In genomic region chr1:94236021-94236491, GRCh38 we compare ENCODE assay signal across 8 cellular contexts. TPM values are rescaled to one million over a fixed set of nuclear protein-coding genes. Genes with fewer than 3 reads are reported as not detected.
DNase-seq lines count a peak whose midpoint lies in the region; ATAC-seq and TF ChIP-seq lines count a peak whose summit lies in the region.

No MANE protein-coding gene starts in this region.

- H3K79me2 ChIP-seq in HCT116 (ENCODE audit: insufficient read depth, low read length): peaks cover 99% of the 10 kb centered on the region

- no peaks in the 10 kb centered on the region for H3K9me3 ChIP-seq in HCT116 (ENCODE audit: control insufficient read depth in 1 of 2, insufficient read depth in 1 of 2, low read depth in 1 of 2, low read length in 2 of 2)
- H3K9me3 ChIP-seq in adipocyte (ENCODE audit: control insufficient read depth, low read length): no peaks in the 10 kb centered on the region
- H3K9me3 ChIP-seq in iPS-18c (ENCODE audit: control insufficient read depth, insufficient read depth, low read length): no peaks in the 10 kb centered on the region

- H3K4me3 ChIP-seq in HCT116 (replicated peaks in 1 of 2; ENCODE audit: low read depth in 1 of 2, low read length in 2 of 2) (peak overlapping the region; percentile 76 to 83), adipocyte (ENCODE audit: low read length) (peak overlapping the region; percentile 90), iPS-18c (ENCODE audit: insufficient read depth, low read depth, low read length) (peak overlapping the region; percentile 83; the same call in 1 of the 2 replicates)

- no peak for TF ChIP-seq RAD21 in HCT116 (IDR thresholded peaks at IDR 0.05; ENCODE audit: low read depth)

- peaks cover 67 to 86% of the 10 kb centered on the region in 2 experiments for H3K4me1 ChIP-seq in HCT116 (ENCODE audit: control insufficient read depth in 1 of 2, insufficient read depth in 2 of 2, low read length in 2 of 2)
- peaks cover 29% of the 10 kb centered on the region for H3K4me1 ChIP-seq in adipocyte (ENCODE audit: control insufficient read depth, insufficient read depth, low read length)

- H2AFZ ChIP-seq in HCT116 (ENCODE audit: low read depth, low read length, poor library complexity, severe bottlenecking): no peak overlapping the region

- H3K9ac ChIP-seq in HCT116 (ENCODE audit: low read length): peak overlapping the region; percentile 81
- peak overlapping the region; percentile 93 for H3K9ac ChIP-seq in adipocyte (ENCODE audit: low read length)

- no peak for TF ChIP-seq POLR2A in HCT116 (IDR thresholded peaks at IDR 0.05; ENCODE audit: borderline replicate concordance, extremely low read depth, insufficient read depth, insufficient read length)

- H3K4me2 ChIP-seq in HCT116 (ENCODE audit: low read length): peak overlapping the region; percentile 88

- intact Hi-C loops in HCT116 (cut with micrococcal nuclease): loop anchor here (5.0 kb wide), 2 partner anchors 189 to 329 kb away; partner anchors contain the start of gene GCLM

- no peak for TF ChIP-seq CTCF in HCT116 (IDR thresholded peaks at IDR 0.05 in 2 of 3, conservative IDR thresholded peaks at IDR 0.05 in 1 of 3; ENCODE audit: borderline replicate concordance in 1 of 3, insufficient read depth in 1 of 3, low read depth in 2 of 3, low read length in 2 of 3)

- no peaks in the 10 kb centered on the region for H3K27me3 ChIP-seq in HCT116 (ENCODE audit: insufficient read depth, low read length)
- no peaks in the 10 kb centered on the region for H3K27me3 ChIP-seq in adipocyte (replicated peaks; ENCODE audit: control insufficient read depth, insufficient read depth, low read length)

- peak overlapping the region; percentile 94 for H3K27ac ChIP-seq in HCT116 (ENCODE audit: low read depth, low read length)

- no peaks in the 10 kb centered on the region for H3K9me2 ChIP-seq in HCT116 (ENCODE audit: insufficient read depth)

- POLR2A ChIA-PET in HCT116 (lab: Charles Lee): interaction anchor here (0.8 to 6.1 kb wide), 9 partner anchors 10 to 168 kb away, joined by 3 to 57 read pairs (median 23); no protein-coding TSS in a partner anchor

- peak overlapping the region; percentile 59 to 74 for H3K4me3 Mint-ChIP-seq in stimulated activated naive CD8-positive, alpha-beta T cell treated with anti-CD3 and anti-CD28 coated beads, Interleukin-15, amount 100 ng/mL, for 72 hours

- no peaks in the 10 kb centered on the region for H3K9me3 Mint-ChIP-seq in stimulated activated naive CD8-positive, alpha-beta T cell treated with anti-CD3 and anti-CD28 coated beads, Interleukin-15, amount 100 ng/mL, for 72 hours

- CTCF ChIA-PET in HCT116 (lab: Charles Lee): no interaction called here

- RAD21 ChIA-PET in HCT116 (lab: Charles Lee; ENCODE audit: low non-redundant PET in 1 of 2, low total read pairs in 2 of 2, uncharacterized antibody in 2 of 2, unreplicated experiment in 2 of 2): no interaction called here

- H3K27me3 Mint-ChIP-seq in stimulated activated naive CD8-positive, alpha-beta T cell treated with anti-CD3 and anti-CD28 coated beads, Interleukin-15, amount 100 ng/mL, for 72 hours: peaks cover 92% of the 10 kb centered on the region

- peaks cover 14% of the 10 kb centered on the region for H3K4me1 Mint-ChIP-seq in stimulated activated naive CD8-positive, alpha-beta T cell treated with anti-CD3 and anti-CD28 coated beads, Interleukin-15, amount 100 ng/mL, for 72 hours

- DNase-seq in HCT116 (ENCODE audit: low read depth, low spot score) (no peak), adipocyte (ENCODE audit: low read depth) (peak; percentile 60), NCI-H2196 (lab: John Stamatoyannopoulos, UW; ENCODE audit: unreplicated experiment) (no peak), occipital lobe (lab: John Stamatoyannopoulos, UW) (no peak)
- DNase-seq in stimulated activated naive CD8-positive, alpha-beta T cell treated with anti-CD3 and anti-CD28 coated beads, Interleukin-15, amount 100 ng/mL, for 72 hours: no peak

- no peak for ATAC-seq in HCT116
- no peak for ATAC-seq in stimulated activated naive CD8-positive, alpha-beta T cell treated with anti-CD3 and anti-CD28 coated beads, Interleukin-15, amount 100 ng/mL, for 72 hours
- ATAC-seq in GM21717 (IDR thresholded peaks at IDR 0.05; ENCODE audit: unreplicated experiment): no peak
- no peak for ATAC-seq in GM18907 (IDR thresholded peaks at IDR 0.05; ENCODE audit: unreplicated experiment)

- H3K27ac Mint-ChIP-seq in stimulated activated naive CD8-positive, alpha-beta T cell treated with anti-CD3 and anti-CD28 coated beads, Interleukin-15, amount 100 ng/mL, for 72 hours: no peak overlapping the region

- H3K36me3 ChIP-seq in HCT116 (ENCODE audit: control insufficient read depth in 1 of 2, insufficient read depth in 2 of 2, low read length in 2 of 2) (peaks cover 3 to 4% of the 10 kb centered on the region in 2 experiments; a peak in 3 of 4 replicates), adipocyte (ENCODE audit: control insufficient read depth, insufficient read depth, low read length, severe bottlenecking) (no peaks in the 10 kb centered on the region)

- H4K20me1 ChIP-seq in HCT116 (ENCODE audit: insufficient read depth): peaks cover 26% of the 10 kb centered on the region; the same call in 1 of the 2 replicates

- no TSS peak for BruUV-seq in HCT116 (replicated peaks; lab: Mats Ljungman, UMichigan)

TF ChIP-seq in HCT116, 20 proteins besides CTCF, POLR2A, EP300 and RAD21:
- TF ChIP-seq CEBPB (IDR thresholded peaks at IDR 0.05; ENCODE audit: low read depth): no peak
- no peak for TF ChIP-seq ZBTB33 (IDR thresholded peaks at IDR 0.05; ENCODE audit: extremely low read depth, insufficient replicate concordance, low read length)
- no peak for TF ChIP-seq SIN3A (IDR thresholded peaks at IDR 0.05; ENCODE audit: low read depth)
- TF ChIP-seq MAX (IDR thresholded peaks at IDR 0.05): no peak
- no peak for TF ChIP-seq ZNF274 (IDR thresholded peaks at IDR 0.05; ENCODE audit: low read depth, low read length)
- no peak for TF ChIP-seq TCF7L2 (IDR thresholded peaks at IDR 0.05; ENCODE audit: borderline replicate concordance, extremely low read depth, insufficient read depth, insufficient read length)
- no peak for TF ChIP-seq JUND (IDR thresholded peaks at IDR 0.05)
- no peak for TF ChIP-seq ELF1 (IDR thresholded peaks at IDR 0.05; ENCODE audit: borderline replicate concordance, low read depth)
- no peak for TF ChIP-seq POLR2AphosphoS5 (IDR thresholded peaks at IDR 0.05; ENCODE audit: low read depth, low read length)
- TF ChIP-seq EZH2phosphoT487 (IDR thresholded peaks at IDR 0.05; ENCODE audit: borderline replicate concordance): no peak
TF ChIP-seq in HCT116: peak in this region for 0.

RNA-seq across cellular contexts. Expression of gene ARHGAP29, which starts 1.3 kb away (rescaled TPM):
- 128 TPM for total RNA-seq in HCT116 (2021; ENCODE audit: unreplicated experiment)
- 29.0 and 40.6 TPM in 2 replicates for polyA plus RNA-seq in HCT116 (2012)
- 15.4 TPM for total RNA-seq in occipital lobe
